In the genomic region with DNA sequence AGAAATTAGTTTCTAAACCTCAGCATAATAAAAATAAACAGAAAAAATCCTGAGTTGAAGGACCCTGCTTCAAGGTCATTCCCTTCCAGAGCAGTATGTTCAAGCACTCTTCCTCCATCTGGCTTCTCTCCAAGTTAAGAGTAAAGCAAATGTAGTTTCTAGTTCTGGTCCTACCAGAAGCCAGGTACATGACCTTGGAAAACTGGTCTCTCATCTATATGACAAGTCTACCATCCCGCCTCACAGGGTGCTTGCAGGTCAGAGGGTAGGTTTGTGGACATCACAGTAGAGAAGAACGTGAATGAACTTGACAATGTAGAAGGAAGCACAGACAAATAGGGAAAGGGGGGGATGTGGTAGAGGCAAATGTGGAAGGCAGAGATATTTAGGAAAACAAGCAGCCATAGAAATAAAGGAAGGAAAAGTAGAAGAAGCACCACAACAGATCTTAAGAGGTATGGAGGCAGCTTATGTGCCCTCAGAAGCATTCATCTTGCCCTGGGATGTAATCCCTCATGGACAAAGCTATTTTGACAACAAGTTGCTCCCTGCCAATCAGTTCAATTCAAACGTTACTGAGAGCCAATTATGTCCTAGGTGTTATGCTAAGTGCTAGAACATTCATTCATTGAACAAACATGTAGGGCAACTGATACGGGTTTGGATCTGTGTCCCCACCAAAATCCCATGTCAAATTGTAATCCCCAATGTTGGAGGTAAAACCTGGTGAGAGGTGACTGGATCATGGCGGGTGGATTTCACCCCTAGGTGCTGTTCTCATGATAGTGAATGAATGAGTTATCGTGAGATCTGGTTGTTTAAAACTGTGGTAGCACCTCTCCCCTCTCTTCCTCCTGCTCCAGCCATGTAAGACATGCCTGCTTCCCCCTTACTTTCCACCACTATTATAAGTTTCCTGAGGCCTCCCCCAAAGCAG, we compare ENCODE assay signal across 14 cellular contexts. TPM values are rescaled to one million over a fixed set of nuclear protein-coding genes. Genes with fewer than 3 reads are reported as not detected.
DNase-seq lines count a peak whose midpoint lies in the region; ATAC-seq and TF ChIP-seq lines count a peak whose summit lies in the region.
"Had no signal": no experiment of that assay in that cellular context is flagged by ENCODE, and none has a peak within 500 bp of the region (broad histone marks: within the 10 kb centered on the region; RNA-seq: fewer than 3 reads in every experiment).

No MANE protein-coding gene starts in this region.

- H3K36me3 ChIP-seq in CD4-positive, CD25-positive, alpha-beta regulatory T cell (ENCODE audit: control insufficient read depth, insufficient read depth, low read length) = peaks cover 78% of the 10 kb centered on the region
- peaks cover 11% of the 10 kb centered on the region for H3K36me3 ChIP-seq in Panc1 (ENCODE audit: control insufficient read depth, insufficient read depth, low read length)
- peaks cover 0 to 54% (median 21%) of the 10 kb centered on the region in 4 donors for H3K36me3 ChIP-seq in esophagus muscularis mucosa

- no peak overlapping the region for H3K27ac ChIP-seq in CD4-positive, CD25-positive, alpha-beta regulatory T cell (ENCODE audit: insufficient read depth, low read length, poor library complexity, severe bottlenecking)
- peak overlapping the region; percentile 72 for H3K27ac ChIP-seq in Panc1 (ENCODE audit: low read length)
- peak overlapping the region; percentile 30 to 61 (median 52) for H3K27ac ChIP-seq in esophagus muscularis mucosa (replicated peaks in 1 of 4)

- peak overlapping the region in 2 of 3 donors; percentile 51 to 57 for H3K27ac Mint-ChIP-seq in CD4-positive, CD25-positive, alpha-beta regulatory T cell
- H3K27ac Mint-ChIP-seq in nephron = peak overlapping the region; percentile 0 to 45 (median 8)
- H3K27ac Mint-ChIP-seq: CD4-positive, alpha-beta T cell had no signal

- peaks cover 46% of the 10 kb centered on the region for H3K36me3 Mint-ChIP-seq in CD4-positive, CD25-positive, alpha-beta regulatory T cell
- peaks cover 68% of the 10 kb centered on the region for H3K36me3 Mint-ChIP-seq in nephron (ENCODE audit: low read depth)

- no peaks in the 10 kb centered on the region for H3K9me3 ChIP-seq in CD4-positive, CD25-positive, alpha-beta regulatory T cell (ENCODE audit: control insufficient read depth in 2 of 2, low read length in 2 of 2)
- H3K9me3 ChIP-seq in Panc1 (ENCODE audit: control insufficient read depth, insufficient read depth, low read depth, low read length) (no peaks in the 10 kb centered on the region), esophagus muscularis mucosa (no peaks in the 10 kb centered on the region)

- 86% methylated on average over 6 of the region's 6 CpGs for WGBS in esophagus muscularis mucosa

- intact Hi-C loops in Panc1 (cut with micrococcal nuclease; ENCODE audit: unreplicated experiment) (no loop called here), esophagus muscularis mucosa (cut with DNase I) (no loop called here)

- no peak for ATAC-seq in CD4-positive, CD25-positive, alpha-beta regulatory T cell (ENCODE audit: low read depth in 2 of 2)
- no peak for ATAC-seq in Panc1
- ATAC-seq: naive thymus-derived CD4-positive, alpha-beta T cell had no signal

- in situ Hi-C loops in Panc1 (cut with HindIII; ENCODE audit: low pct_unique_long_range_greater_than_20kb, low sequenced_read_pairs) = no loop called here

- no TSS peak for BruUV-seq in Panc1 (replicated peaks; lab: Mats Ljungman, UMichigan)

- no peak for TF ChIP-seq EP300 in esophagus muscularis mucosa (IDR thresholded peaks at IDR 0.05)

- no peak for DNase-seq in CD4-positive, CD25-positive, alpha-beta regulatory T cell
- no peak for DNase-seq in Panc1 (ENCODE audit: low read depth, low spot score)
- no peak for DNase-seq in esophagus muscularis mucosa (ENCODE audit: extremely low spot score)
- DNase-seq in D341Med (ENCODE audit: low spot score) = no peak
- DNase-seq in activated effector memory CD4-positive, alpha-beta T cell treated with anti-CD3 and anti-CD28 coated beads, Interleukin-2, amount 50 U/mL, for 16 hours = no peak
- no peak for DNase-seq in NCI-H1417 (lab: John Stamatoyannopoulos, UW)
- no peak for DNase-seq in Kasumi-1 (lab: John Stamatoyannopoulos, UW)
- DNase-seq: CD4-positive, alpha-beta T cell; erythroblast; naive thymus-derived CD4-positive, alpha-beta T cell; NCI-H2029 treated with DMSO at 0.1 percent for 48 hours; stimulated activated CD4-positive, alpha-beta T cell treated with anti-CD3 and anti-CD28 coated beads, Interleukin-12 subunit alpha, Interleukin-12 subunit beta, amount 100 ng/mL, for 4 hours had no signal

- H3K4me1 Mint-ChIP-seq in CD4-positive, CD25-positive, alpha-beta regulatory T cell = peaks cover 2 to 26% (median 8%) of the 10 kb centered on the region in 4 donors
- no peaks in the 10 kb centered on the region for H3K4me1 Mint-ChIP-seq in nephron
- H3K4me1 Mint-ChIP-seq: brain had no signal

- H3K27me3 ChIP-seq in CD4-positive, CD25-positive, alpha-beta regulatory T cell (ENCODE audit: control insufficient read depth, insufficient read depth, low read length) = no peaks in the 10 kb centered on the region
- H3K27me3 ChIP-seq in Panc1 (ENCODE audit: control insufficient read depth, insufficient read depth, low read length) (no peaks in the 10 kb centered on the region), esophagus muscularis mucosa (no peaks in the 10 kb centered on the region)

- no peak for TF ChIP-seq POLR2A in esophagus muscularis mucosa (IDR thresholded peaks at IDR 0.05; ENCODE audit: low read depth)

- POLR2A ChIA-PET in Panc1 (lab: Charles Lee) = no interaction called here

- TF ChIP-seq CTCF in Panc1 (IDR thresholded peaks at IDR 0.05) = no peak
- no peak for TF ChIP-seq CTCF in esophagus muscularis mucosa (IDR thresholded peaks at IDR 0.05)
- TF ChIP-seq CTCF in nephron (IDR thresholded peaks at IDR 0.05; ENCODE audit: unreplicated experiment in 3 of 3) = no peak

- no peak overlapping the region for H3K4me3 ChIP-seq in CD4-positive, CD25-positive, alpha-beta regulatory T cell (ENCODE audit: low read depth, low read length)
- H3K4me3 ChIP-seq in Panc1 (ENCODE audit: low read depth in 2 of 2, low read length in 2 of 2) (no peak overlapping the region), esophagus muscularis mucosa (no peak overlapping the region)

- CTCF ChIA-PET in Panc1 (lab: Charles Lee) = interaction anchor here (0.5 kb wide), 1 partner anchor 257 kb away, joined by 6 read pairs; no protein-coding TSS in a partner anchor

- no peaks in the 10 kb centered on the region for H3K9me3 Mint-ChIP-seq in CD4-positive, CD25-positive, alpha-beta regulatory T cell
- no peaks in the 10 kb centered on the region for H3K9me3 Mint-ChIP-seq in nephron
- H3K9me3 Mint-ChIP-seq: brain; CD4-positive, alpha-beta T cell; naive thymus-derived CD4-positive, alpha-beta T cell had no signal

- H3K27me3 Mint-ChIP-seq in CD4-positive, CD25-positive, alpha-beta regulatory T cell = no peaks in the 10 kb centered on the region
- no peaks in the 10 kb centered on the region for H3K27me3 Mint-ChIP-seq in nephron (ENCODE audit: low read depth)
- H3K27me3 Mint-ChIP-seq: brain; CD4-positive, alpha-beta T cell; naive thymus-derived CD4-positive, alpha-beta T cell had no signal

- no peak overlapping the region for H3K4me3 Mint-ChIP-seq in CD4-positive, CD25-positive, alpha-beta regulatory T cell
- H3K4me3 Mint-ChIP-seq in nephron = no peak overlapping the region
- H3K4me3 Mint-ChIP-seq: brain; CD4-positive, alpha-beta T cell; naive thymus-derived CD4-positive, alpha-beta T cell had no signal

- H3K4me1 ChIP-seq in CD4-positive, CD25-positive, alpha-beta regulatory T cell (ENCODE audit: control insufficient read depth, insufficient read depth, low read length, poor library complexity, severe bottlenecking) = no peaks in the 10 kb centered on the region
- H3K4me1 ChIP-seq in Panc1 (ENCODE audit: control insufficient read depth, insufficient read depth, low read length) (peaks cover 10% of the 10 kb centered on the region), esophagus muscularis mucosa (peaks cover 19 to 32% (median 25%) of the 10 kb centered on the region in 4 donors)

RNA-seq across cellular contexts. Expression of a gene that starts 23.7 kb away (rescaled TPM):
- total RNA-seq in CD4-positive, CD25-positive, alpha-beta regulatory T cell = 10.6 TPM
- 10 to 100 TPM in 1 of 4 donors, 1 to 10 TPM in 3; 2.2 to 10.1 (median 5.4) TPM for polyA plus RNA-seq in CD4-positive, CD25-positive, alpha-beta regulatory T cell
- total RNA-seq in Panc1 (2021; ENCODE audit: unreplicated experiment) (79.8 TPM), esophagus muscularis mucosa (10 to 100 TPM; 59.6 to 88.9 (median 69.6) TPM)
- 22.0 TPM for polyA plus RNA-seq in Panc1 (2012; ENCODE audit: insufficient read length)
